In genomic region chr17:81870978-81871386, GRCh38 we compare ENCODE assay signal across 8 cellular contexts. TPM values are rescaled to one million over a fixed set of nuclear protein-coding genes. Genes with fewer than 3 reads are reported as not detected.
DNase-seq lines count a peak whose midpoint lies in the region; ATAC-seq and TF ChIP-seq lines count a peak whose summit lies in the region.

ARHGDIA (minus strand) TSS chr17:81871337; CDS start chr17:81869930, 1,407 bp downstream.

- H3K9me3 Mint-ChIP-seq in memory B cell (no peaks in the 10 kb centered on the region), type B pancreatic cell (no peaks in the 10 kb centered on the region)

- H3K27me3 Mint-ChIP-seq in memory B cell (no peaks in the 10 kb centered on the region), type B pancreatic cell (no peaks in the 10 kb centered on the region)

- H3K4me1 Mint-ChIP-seq in memory B cell (peaks cover 29% of the 10 kb centered on the region), type B pancreatic cell (ENCODE audit: unreplicated experiment) (peaks cover 11% of the 10 kb centered on the region)

- H3K36me3 Mint-ChIP-seq in memory B cell (peaks cover 7% of the 10 kb centered on the region), type B pancreatic cell (no peaks in the 10 kb centered on the region)

- TF ChIP-seq CTCF in AG10803 (conservative IDR thresholded peaks at IDR 0.05; ENCODE audit: low read length) (no peak), type B pancreatic cell (conservative IDR thresholded peaks at IDR 0.05) (no peak)

- peak within 1 kb of the TSS; percentile 86 for H3K4me3 Mint-ChIP-seq in memory B cell
- H3K4me3 Mint-ChIP-seq in type B pancreatic cell: peak within 1 kb of the TSS; percentile 89

- peak within 1 kb of the TSS; percentile 93 for H3K27ac ChIP-seq in cingulate gyrus (ENCODE audit: low read depth, low read length)

- ATAC-seq in GM21381 (IDR thresholded peaks at IDR 0.05; ENCODE audit: unreplicated experiment): peak; percentile 11
- ATAC-seq in memory B cell (ENCODE audit: low read depth): peak; percentile 73

- H3K4me3 ChIP-seq in AG10803 (ENCODE audit: low read length): peak within 1 kb of the TSS; percentile 81

- H3K27ac Mint-ChIP-seq in memory B cell (peak within 1 kb of the TSS; percentile 95), type B pancreatic cell (peak within 1 kb of the TSS; percentile 90)

- DNase-seq in AG10803 (ENCODE audit: low read depth) (no peak), LHCN-M2 (ENCODE audit: low read depth) (no peak), memory B cell (ENCODE audit: low spot score in 2 of 2) (no peak), type B pancreatic cell (ENCODE audit: extremely low spot score, unreplicated experiment) (no peak), GOT3 (lab: John Stamatoyannopoulos, UW) (no peak), NCI-H1092 treated with DMSO at 0.1 percent for 48 hours (lab: John Stamatoyannopoulos, UW) (no peak)

RNA-seq across cellular contexts. Expression of gene ARHGDIA, which starts in this region (rescaled TPM):
- total RNA-seq in LHCN-M2 (2014; rRNA removed): 303 and 305 TPM in 2 replicates
- polyA plus RNA-seq in LHCN-M2 (2012): 983 TPM
- total RNA-seq in type B pancreatic cell (ENCODE audit: low replicate concordance): 250 and 264 TPM in 2 replicates
